Comparison of ENCODE assay signal across 1 cellular context in genomic region chr16:6081320-6081976, GRCh38.
TF ChIP-seq lines count a peak whose summit lies in the region.

No MANE protein-coding gene starts in this region.

TF ChIP-seq in K562, 482 proteins besides CTCF, POLR2A, EP300 and RAD21 (continued from another document):
- TF ChIP-seq ZNF318 (IDR thresholded peaks at IDR 0.05; ENCODE audit: borderline replicate concordance in 1 of 2, low read depth in 1 of 2) (no peak), HDAC2 (IDR thresholded peaks at IDR 0.05) (no peak)
